ENCODE assay signal across 20 cellular contexts in the genomic region with DNA sequence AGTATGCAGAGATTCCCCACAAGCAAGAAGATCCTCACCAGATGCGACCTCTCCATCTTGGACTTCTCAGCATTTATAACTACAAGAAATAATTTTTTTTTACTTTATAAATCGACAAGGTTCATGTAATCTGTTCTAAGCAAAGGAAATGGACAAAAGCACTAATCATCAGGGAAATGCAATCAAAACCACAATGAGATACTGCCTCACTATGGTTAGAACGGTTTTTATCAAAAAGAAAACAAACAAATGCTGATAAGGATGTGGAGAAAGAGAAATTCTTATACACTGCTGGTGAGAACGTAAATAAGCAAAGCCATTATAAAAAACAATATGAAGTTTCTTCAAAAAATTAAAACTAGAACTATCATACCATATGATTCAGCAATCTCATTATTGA.
"Had no signal": no experiment of that assay in that cellular context is flagged by ENCODE, and none has a peak within 500 bp of the region (broad histone marks: within the 10 kb centered on the region; RNA-seq: fewer than 3 reads in every experiment).

No MANE protein-coding gene starts in this region.

- H3K27me3 ChIP-seq: esophagus squamous epithelium, foreskin keratinocyte, neutrophil, spleen, testis, tibial nerve had no signal

- H3K27ac ChIP-seq: esophagus squamous epithelium, foreskin keratinocyte, neutrophil, spleen, testis, tibial nerve had no signal

- H3K9me3 ChIP-seq: esophagus squamous epithelium, neutrophil, spleen, testis, tibial nerve had no signal

- ATAC-seq: foreskin keratinocyte; left cardiac atrium; left ventricle myocardium superior; naive thymus-derived CD4-positive, alpha-beta T cell; sciatic nerve; stimulated activated naive B cell treated with anti-CD40 and anti-IgM and Interleukin-4, amounts not matched to agents 10 μg/mL and 1 μg/mL and 100 μg/mL, for 72 hours; stimulated activated naive CD8-positive, alpha-beta T cell treated with anti-CD3 and anti-CD28 coated beads, Interleukin-15, amount 100 ng/mL, for 72 hours had no signal

- H3K4me3 ChIP-seq: esophagus squamous epithelium, lung, spleen, testis, tibial nerve had no signal

- H3K36me3 ChIP-seq: esophagus squamous epithelium, neutrophil, spleen, tibial nerve had no signal

- H3K4me1 ChIP-seq: esophagus squamous epithelium, foreskin keratinocyte, spleen, testis, tibial nerve had no signal

- DNase-seq: esophagus squamous epithelium; foreskin keratinocyte; immature natural killer cell; kidney; left cardiac atrium; left ventricle myocardium superior; naive thymus-derived CD4-positive, alpha-beta T cell; nephron progenitor cell; posterior cingulate gyrus; spleen; stimulated activated CD4-positive, alpha-beta T cell treated with anti-CD3 and anti-CD28 coated beads, Interleukin-15, amount 100 ng/mL, for 24 hours; stimulated activated CD4-positive, alpha-beta T cell treated with anti-CD3 and anti-CD28 coated beads, Interleukin-1b, Interleukin-23, amount 100 ng/mL, for 48 hours; stimulated activated CD4-positive, alpha-beta T cell treated with anti-CD3 and anti-CD28 coated beads, Interleukin-4, amount 100 ng/mL, for 4 hours; stimulated activated naive B cell treated with anti-CD40 and anti-IgM and Interleukin-4, amounts not matched to agents 10 μg/mL and 1 μg/mL and 100 μg/mL, for 72 hours; stimulated activated naive CD8-positive, alpha-beta T cell treated with anti-CD3 and anti-CD28 coated beads, Interleukin-15, amount 100 ng/mL, for 72 hours; testis had no signal
